Comparison of ENCODE assay signal across 11 cellular contexts in genomic region chr22:45006873-45007246, GRCh38. TPM values are rescaled to one million over a fixed set of nuclear protein-coding genes. Genes with fewer than 3 reads are reported as not detected.
DNase-seq lines count a peak whose midpoint lies in the region; ATAC-seq lines count a peak whose summit lies in the region.
"Had no signal": no experiment of that assay in that cellular context is flagged by ENCODE, and none has a peak within 500 bp of the region (broad histone marks: within the 10 kb centered on the region; RNA-seq: fewer than 3 reads in every experiment).

No MANE protein-coding gene starts in this region.

- H3K27me3 Mint-ChIP-seq in stimulated activated naive CD8-positive, alpha-beta T cell treated with anti-CD3 and anti-CD28 coated beads, Interleukin-15, amount 100 ng/mL, for 72 hours: peaks cover 73% of the 10 kb centered on the region

- H3K9me3 Mint-ChIP-seq in stimulated activated naive CD8-positive, alpha-beta T cell treated with anti-CD3 and anti-CD28 coated beads, Interleukin-15, amount 100 ng/mL, for 72 hours: no peaks in the 10 kb centered on the region
- H3K9me3 Mint-ChIP-seq: T-helper 1 cell treated with Interleukin-12 subunit alpha and Interleukin-12 subunit beta and Interleukin-4 antibody, amounts not matched to agents 30 μg/mL and 1 μg/mL, for 36 hours had no signal

- intact Hi-C loops in head of caudate nucleus (cut with DNase I): no loop called here

- DNase-seq in stimulated activated naive CD8-positive, alpha-beta T cell treated with anti-CD3 and anti-CD28 coated beads, Interleukin-15, amount 100 ng/mL, for 72 hours: no peak
- no peak for DNase-seq in stimulated activated naive CD8-positive, alpha-beta T cell treated with anti-CD3 and anti-CD28 coated beads, Interleukin-15, Interleukin-2, amounts not matched to agents 100 U/mL and 50 U/mL, for 24 hours
- DNase-seq in head of caudate nucleus (peak in 40 of 42 donors; percentile 12 to 83 (median 62)), nucleus accumbens (lab: John Stamatoyannopoulos, UW) (peak in 40 of 56 donors; percentile 16 to 77 (median 42)), A172 (ENCODE audit: low spot score) (no peak)
- DNase-seq in activated CD8-positive, alpha-beta memory T cell treated with anti-CD3 and anti-CD28 coated beads, Interleukin-2, amount 50 U/mL, for 48 hours: no peak
- DNase-seq: NCI-H1048 had no signal

- peaks cover 17% of the 10 kb centered on the region for H3K4me1 Mint-ChIP-seq in stimulated activated naive CD8-positive, alpha-beta T cell treated with anti-CD3 and anti-CD28 coated beads, Interleukin-15, amount 100 ng/mL, for 72 hours

- peak overlapping the region; percentile 49 to 68 for H3K4me3 Mint-ChIP-seq in stimulated activated naive CD8-positive, alpha-beta T cell treated with anti-CD3 and anti-CD28 coated beads, Interleukin-15, amount 100 ng/mL, for 72 hours
- H3K4me3 Mint-ChIP-seq: T-helper 1 cell treated with Interleukin-12 subunit alpha and Interleukin-12 subunit beta and Interleukin-4 antibody, amounts not matched to agents 30 μg/mL and 1 μg/mL, for 36 hours had no signal

- no peak for ATAC-seq in stimulated activated naive CD8-positive, alpha-beta T cell treated with anti-CD3 and anti-CD28 coated beads, Interleukin-15, amount 100 ng/mL, for 72 hours
- no peak for ATAC-seq in stimulated activated naive CD8-positive, alpha-beta T cell treated with anti-CD3 and anti-CD28 coated beads, Interleukin-15, Interleukin-2, amounts not matched to agents 100 U/mL and 50 U/mL, for 24 hours
- ATAC-seq in HG03045 (IDR thresholded peaks at IDR 0.05; ENCODE audit: unreplicated experiment): no peak
- ATAC-seq in HG03196 (IDR thresholded peaks at IDR 0.05; ENCODE audit: unreplicated experiment): no peak

- H3K27ac Mint-ChIP-seq in stimulated activated naive CD8-positive, alpha-beta T cell treated with anti-CD3 and anti-CD28 coated beads, Interleukin-15, amount 100 ng/mL, for 72 hours: no peak overlapping the region
- H3K27ac Mint-ChIP-seq: T-helper 1 cell treated with Interleukin-12 subunit alpha and Interleukin-12 subunit beta and Interleukin-4 antibody, amounts not matched to agents 30 μg/mL and 1 μg/mL, for 36 hours had no signal

RNA-seq across cellular contexts. Expression of gene PHF21B, which starts 2.9 kb away (rescaled TPM):
- total RNA-seq in A172 (2014; rRNA removed; shearing (Covaris generic)): not detected in 2 replicates
- total RNA-seq: lung microvascular endothelial cell had no signal

Comparison
In these comparisons a context has a peak if more than half of its experiments do, and no peak if none do; other contexts are left out.
1. DNase-seq: peak in head of caudate nucleus (40 of 42) and nucleus accumbens (40 of 56); none in stimulated activated naive CD8-positive, alpha-beta T cell treated with anti-CD3 and anti-CD28 coated beads, Interleukin-15, amount 100 ng/mL, for 72 hours (0 of 2), stimulated activated naive CD8-positive, alpha-beta T cell treated with anti-CD3 and anti-CD28 coated beads, Interleukin-15, Interleukin-2, amounts not matched to agents 100 U/mL and 50 U/mL, for 24 hours (single experiment), A172 (single experiment) and activated CD8-positive, alpha-beta memory T cell treated with anti-CD3 and anti-CD28 coated beads, Interleukin-2, amount 50 U/mL, for 48 hours (single experiment).